In genomic region chr3:151178208-151178845, GRCh38 we compare ENCODE assay signal across 1 cellular context.
TF ChIP-seq lines count a peak whose summit lies in the region.

No MANE protein-coding gene starts in this region.

TF ChIP-seq in HepG2, 621 proteins besides CTCF, POLR2A, EP300 and RAD21 (continued from another document and continues in another):
- TF ChIP-seq, protein P1, sequence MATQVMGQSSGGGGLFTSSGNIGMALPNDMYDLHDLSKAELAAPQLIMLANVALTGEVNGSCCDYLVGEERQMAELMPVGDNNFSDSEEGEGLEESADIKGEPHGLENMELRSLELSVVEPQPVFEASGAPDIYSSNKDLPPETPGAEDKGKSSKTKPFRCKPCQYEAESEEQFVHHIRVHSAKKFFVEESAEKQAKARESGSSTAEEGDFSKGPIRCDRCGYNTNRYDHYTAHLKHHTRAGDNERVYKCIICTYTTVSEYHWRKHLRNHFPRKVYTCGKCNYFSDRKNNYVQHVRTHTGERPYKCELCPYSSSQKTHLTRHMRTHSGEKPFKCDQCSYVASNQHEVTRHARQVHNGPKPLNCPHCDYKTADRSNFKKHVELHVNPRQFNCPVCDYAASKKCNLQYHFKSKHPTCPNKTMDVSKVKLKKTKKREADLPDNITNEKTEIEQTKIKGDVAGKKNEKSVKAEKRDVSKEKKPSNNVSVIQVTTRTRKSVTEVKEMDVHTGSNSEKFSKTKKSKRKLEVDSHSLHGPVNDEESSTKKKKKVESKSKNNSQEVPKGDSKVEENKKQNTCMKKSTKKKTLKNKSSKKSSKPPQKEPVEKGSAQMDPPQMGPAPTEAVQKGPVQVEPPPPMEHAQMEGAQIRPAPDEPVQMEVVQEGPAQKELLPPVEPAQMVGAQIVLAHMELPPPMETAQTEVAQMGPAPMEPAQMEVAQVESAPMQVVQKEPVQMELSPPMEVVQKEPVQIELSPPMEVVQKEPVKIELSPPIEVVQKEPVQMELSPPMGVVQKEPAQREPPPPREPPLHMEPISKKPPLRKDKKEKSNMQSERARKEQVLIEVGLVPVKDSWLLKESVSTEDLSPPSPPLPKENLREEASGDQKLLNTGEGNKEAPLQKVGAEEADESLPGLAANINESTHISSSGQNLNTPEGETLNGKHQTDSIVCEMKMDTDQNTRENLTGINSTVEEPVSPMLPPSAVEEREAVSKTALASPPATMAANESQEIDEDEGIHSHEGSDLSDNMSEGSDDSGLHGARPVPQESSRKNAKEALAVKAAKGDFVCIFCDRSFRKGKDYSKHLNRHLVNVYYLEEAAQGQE (IDR thresholded peaks at IDR 0.05; ENCODE audit: borderline replicate concordance in 1 of 2, low read depth in 1 of 2, low read length in 2 of 2), result no peak; a peak in 1 of 4 replicates
- TF ChIP-seq, protein P2, sequence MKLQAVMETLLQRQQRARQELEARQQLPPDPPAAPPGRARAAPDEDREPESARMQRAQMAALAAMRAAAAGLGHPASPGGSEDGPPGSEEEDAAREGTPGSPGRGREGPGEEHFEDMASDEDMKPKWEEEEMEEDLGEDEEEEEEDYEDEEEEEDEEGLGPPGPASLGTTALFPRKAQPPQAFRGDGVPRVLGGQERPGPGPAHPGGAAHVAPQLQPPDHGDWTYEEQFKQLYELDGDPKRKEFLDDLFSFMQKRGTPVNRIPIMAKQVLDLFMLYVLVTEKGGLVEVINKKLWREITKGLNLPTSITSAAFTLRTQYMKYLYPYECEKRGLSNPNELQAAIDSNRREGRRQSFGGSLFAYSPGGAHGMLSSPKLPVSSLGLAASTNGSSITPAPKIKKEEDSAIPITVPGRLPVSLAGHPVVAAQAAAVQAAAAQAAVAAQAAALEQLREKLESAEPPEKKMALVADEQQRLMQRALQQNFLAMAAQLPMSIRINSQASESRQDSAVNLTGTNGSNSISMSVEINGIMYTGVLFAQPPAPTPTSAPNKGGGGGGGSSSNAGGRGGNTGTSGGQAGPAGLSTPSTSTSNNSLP (IDR thresholded peaks at IDR 0.05; ENCODE audit: low read depth, low read length), result peak; percentile 39
- TF ChIP-seq RAD51 (IDR thresholded peaks at IDR 0.05; ENCODE audit: borderline replicate concordance), result no peak
- TF ChIP-seq KMT2B (CRISPR knock-in tag; IDR thresholded peaks at IDR 0.05), result no peak
- TF ChIP-seq ZNF225 (CRISPR knock-in tag; IDR thresholded peaks at IDR 0.05), result no peak
- peak; percentile 64 for TF ChIP-seq ELF3 (CRISPR knock-in tag; IDR thresholded peaks at IDR 0.05)
- 0 out of 2 replicates have a peak, but pooled peaks have one; percentile 23 for TF ChIP-seq ZNF557 (CRISPR knock-in tag; IDR thresholded peaks at IDR 0.05)
- no peak for TF ChIP-seq SKIL (CRISPR knock-in tag; IDR thresholded peaks at IDR 0.05; ENCODE audit: borderline replicate concordance)
- TF ChIP-seq TBX2 (CRISPR knock-in tag; IDR thresholded peaks at IDR 0.05; ENCODE audit: borderline replicate concordance), result peak; percentile 58; the same call in 1 of the 2 replicates
- TF ChIP-seq SOX5 (CRISPR knock-in tag; IDR thresholded peaks at IDR 0.05; ENCODE audit: borderline replicate concordance), result peak; percentile 98
- TF ChIP-seq SOX13 (IDR thresholded peaks at IDR 0.05), result peak; percentile 97
- peak in 1 of 2 experiments; percentile 99; a peak in 2 of 4 replicates for TF ChIP-seq SOX13 (CRISPR knock-in tag; conservative IDR thresholded peaks at IDR 0.05 in 1 of 2, IDR thresholded peaks at IDR 0.05 in 1 of 2)
- 0 out of 2 replicates have a peak, but pooled peaks have one; percentile 29 for TF ChIP-seq ZNF205 (CRISPR knock-in tag; IDR thresholded peaks at IDR 0.05)
- peak; percentile 22; the same call in 1 of the 2 replicates for TF ChIP-seq SMAD3 (CRISPR knock-in tag; IDR thresholded peaks at IDR 0.05)
- peak; percentile 74; the same call in 1 of the 2 replicates for TF ChIP-seq RXRB (CRISPR knock-in tag; IDR thresholded peaks at IDR 0.05; ENCODE audit: borderline replicate concordance)
- peak; percentile 8; the same call in 1 of the 2 replicates for TF ChIP-seq SMC3 (IDR thresholded peaks at IDR 0.05; ENCODE audit: low read length)
- no peak for TF ChIP-seq ZNF335 (CRISPR knock-in tag; IDR thresholded peaks at IDR 0.05)
- TF ChIP-seq ZFAT (CRISPR knock-in tag; conservative IDR thresholded peaks at IDR 0.05), result no peak
- TF ChIP-seq, protein P3, sequence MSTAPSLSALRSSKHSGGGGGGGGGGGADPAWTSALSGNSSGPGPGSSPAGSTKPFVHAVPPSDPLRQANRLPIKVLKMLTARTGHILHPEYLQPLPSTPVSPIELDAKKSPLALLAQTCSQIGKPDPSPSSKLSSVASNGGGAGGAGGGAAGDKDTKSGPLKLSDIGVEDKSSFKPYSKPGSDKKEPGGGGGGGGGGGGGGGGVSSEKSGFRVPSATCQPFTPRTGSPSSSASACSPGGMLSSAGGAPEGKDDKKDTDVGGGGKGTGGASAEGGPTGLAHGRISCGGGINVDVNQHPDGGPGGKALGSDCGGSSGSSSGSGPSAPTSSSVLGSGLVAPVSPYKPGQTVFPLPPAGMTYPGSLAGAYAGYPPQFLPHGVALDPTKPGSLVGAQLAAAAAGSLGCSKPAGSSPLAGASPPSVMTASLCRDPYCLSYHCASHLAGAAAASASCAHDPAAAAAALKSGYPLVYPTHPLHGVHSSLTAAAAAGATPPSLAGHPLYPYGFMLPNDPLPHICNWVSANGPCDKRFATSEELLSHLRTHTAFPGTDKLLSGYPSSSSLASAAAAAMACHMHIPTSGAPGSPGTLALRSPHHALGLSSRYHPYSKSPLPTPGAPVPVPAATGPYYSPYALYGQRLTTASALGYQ (CRISPR knock-in tag; IDR thresholded peaks at IDR 0.05), result peak; percentile 65; the same call in 1 of the 2 replicates
- TF ChIP-seq, protein P4, sequence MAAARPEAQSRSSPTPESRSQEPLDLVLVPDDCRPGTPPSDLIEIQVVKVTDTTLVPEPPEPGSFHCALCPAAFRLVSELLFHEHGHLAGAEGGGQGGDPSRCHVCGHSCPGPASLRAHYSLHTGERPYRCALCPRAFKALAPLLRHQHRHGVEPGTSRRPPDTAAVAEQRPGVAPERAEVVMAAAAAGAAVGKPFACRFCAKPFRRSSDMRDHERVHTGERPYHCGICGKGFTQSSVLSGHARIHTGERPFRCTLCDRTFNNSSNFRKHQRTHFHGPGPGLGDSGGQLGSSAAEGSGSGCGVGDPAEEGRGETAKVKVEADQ (CRISPR knock-in tag; IDR thresholded peaks at IDR 0.05; ENCODE audit: borderline replicate concordance), result no peak
- TF ChIP-seq HMG20B (CRISPR knock-in tag; conservative IDR thresholded peaks at IDR 0.05), result no peak
- TF ChIP-seq KLF6 (CRISPR knock-in tag; IDR thresholded peaks at IDR 0.05), result peak; percentile 46; the same call in 1 of the 2 replicates
- no peak for TF ChIP-seq YEATS2 (CRISPR knock-in tag; IDR thresholded peaks at IDR 0.05; ENCODE audit: borderline replicate concordance)
- 0 out of 2 replicates have a peak, but pooled peaks have one; percentile 59 for TF ChIP-seq MED1 (CRISPR knock-in tag; IDR thresholded peaks at IDR 0.05)
- TF ChIP-seq PBX2 (CRISPR knock-in tag; IDR thresholded peaks at IDR 0.05), result no peak
- peak; percentile 63; the same call in 1 of the 2 replicates for TF ChIP-seq FOXO1 (CRISPR knock-in tag; IDR thresholded peaks at IDR 0.05)
- 0 out of 2 replicates have a peak, but pooled peaks have one; percentile 48 for TF ChIP-seq ZSCAN9 (CRISPR knock-in tag; IDR thresholded peaks at IDR 0.05; ENCODE audit: borderline replicate concordance)
- TF ChIP-seq HES4 (CRISPR knock-in tag; IDR thresholded peaks at IDR 0.05; ENCODE audit: borderline replicate concordance), result no peak
- no peak for TF ChIP-seq NFIB (CRISPR knock-in tag; IDR thresholded peaks at IDR 0.05; ENCODE audit: borderline replicate concordance)
- TF ChIP-seq SIN3A (IDR thresholded peaks at IDR 0.05; ENCODE audit: borderline replicate concordance, low read depth, low read length), result no peak
- peak; percentile 74 for TF ChIP-seq BCL6 (CRISPR knock-in tag; IDR thresholded peaks at IDR 0.05)
- no peak for TF ChIP-seq CHD4 (IDR thresholded peaks at IDR 0.05; ENCODE audit: borderline replicate concordance, low read length)
- TF ChIP-seq SOX6 (IDR thresholded peaks at IDR 0.05), result no peak
- TF ChIP-seq SOX6 (CRISPR knock-in tag; IDR thresholded peaks at IDR 0.05), result peak; percentile 99
- no peak for TF ChIP-seq ZNF773 (CRISPR knock-in tag; IDR thresholded peaks at IDR 0.05; ENCODE audit: borderline replicate concordance)
- no peak for TF ChIP-seq ZNF768 (CRISPR knock-in tag; IDR thresholded peaks at IDR 0.05)
- TF ChIP-seq ATF1 (CRISPR knock-in tag; IDR thresholded peaks at IDR 0.05), result peak; percentile 32; the same call in 1 of the 2 replicates
- peak; percentile 66 for TF ChIP-seq HDAC2 (CRISPR knock-in tag; IDR thresholded peaks at IDR 0.05)
- no peak for TF ChIP-seq RORA (CRISPR knock-in tag; IDR thresholded peaks at IDR 0.05)
- no peak for TF ChIP-seq MED13 (CRISPR knock-in tag; IDR thresholded peaks at IDR 0.05)
- TF ChIP-seq, protein P5, sequence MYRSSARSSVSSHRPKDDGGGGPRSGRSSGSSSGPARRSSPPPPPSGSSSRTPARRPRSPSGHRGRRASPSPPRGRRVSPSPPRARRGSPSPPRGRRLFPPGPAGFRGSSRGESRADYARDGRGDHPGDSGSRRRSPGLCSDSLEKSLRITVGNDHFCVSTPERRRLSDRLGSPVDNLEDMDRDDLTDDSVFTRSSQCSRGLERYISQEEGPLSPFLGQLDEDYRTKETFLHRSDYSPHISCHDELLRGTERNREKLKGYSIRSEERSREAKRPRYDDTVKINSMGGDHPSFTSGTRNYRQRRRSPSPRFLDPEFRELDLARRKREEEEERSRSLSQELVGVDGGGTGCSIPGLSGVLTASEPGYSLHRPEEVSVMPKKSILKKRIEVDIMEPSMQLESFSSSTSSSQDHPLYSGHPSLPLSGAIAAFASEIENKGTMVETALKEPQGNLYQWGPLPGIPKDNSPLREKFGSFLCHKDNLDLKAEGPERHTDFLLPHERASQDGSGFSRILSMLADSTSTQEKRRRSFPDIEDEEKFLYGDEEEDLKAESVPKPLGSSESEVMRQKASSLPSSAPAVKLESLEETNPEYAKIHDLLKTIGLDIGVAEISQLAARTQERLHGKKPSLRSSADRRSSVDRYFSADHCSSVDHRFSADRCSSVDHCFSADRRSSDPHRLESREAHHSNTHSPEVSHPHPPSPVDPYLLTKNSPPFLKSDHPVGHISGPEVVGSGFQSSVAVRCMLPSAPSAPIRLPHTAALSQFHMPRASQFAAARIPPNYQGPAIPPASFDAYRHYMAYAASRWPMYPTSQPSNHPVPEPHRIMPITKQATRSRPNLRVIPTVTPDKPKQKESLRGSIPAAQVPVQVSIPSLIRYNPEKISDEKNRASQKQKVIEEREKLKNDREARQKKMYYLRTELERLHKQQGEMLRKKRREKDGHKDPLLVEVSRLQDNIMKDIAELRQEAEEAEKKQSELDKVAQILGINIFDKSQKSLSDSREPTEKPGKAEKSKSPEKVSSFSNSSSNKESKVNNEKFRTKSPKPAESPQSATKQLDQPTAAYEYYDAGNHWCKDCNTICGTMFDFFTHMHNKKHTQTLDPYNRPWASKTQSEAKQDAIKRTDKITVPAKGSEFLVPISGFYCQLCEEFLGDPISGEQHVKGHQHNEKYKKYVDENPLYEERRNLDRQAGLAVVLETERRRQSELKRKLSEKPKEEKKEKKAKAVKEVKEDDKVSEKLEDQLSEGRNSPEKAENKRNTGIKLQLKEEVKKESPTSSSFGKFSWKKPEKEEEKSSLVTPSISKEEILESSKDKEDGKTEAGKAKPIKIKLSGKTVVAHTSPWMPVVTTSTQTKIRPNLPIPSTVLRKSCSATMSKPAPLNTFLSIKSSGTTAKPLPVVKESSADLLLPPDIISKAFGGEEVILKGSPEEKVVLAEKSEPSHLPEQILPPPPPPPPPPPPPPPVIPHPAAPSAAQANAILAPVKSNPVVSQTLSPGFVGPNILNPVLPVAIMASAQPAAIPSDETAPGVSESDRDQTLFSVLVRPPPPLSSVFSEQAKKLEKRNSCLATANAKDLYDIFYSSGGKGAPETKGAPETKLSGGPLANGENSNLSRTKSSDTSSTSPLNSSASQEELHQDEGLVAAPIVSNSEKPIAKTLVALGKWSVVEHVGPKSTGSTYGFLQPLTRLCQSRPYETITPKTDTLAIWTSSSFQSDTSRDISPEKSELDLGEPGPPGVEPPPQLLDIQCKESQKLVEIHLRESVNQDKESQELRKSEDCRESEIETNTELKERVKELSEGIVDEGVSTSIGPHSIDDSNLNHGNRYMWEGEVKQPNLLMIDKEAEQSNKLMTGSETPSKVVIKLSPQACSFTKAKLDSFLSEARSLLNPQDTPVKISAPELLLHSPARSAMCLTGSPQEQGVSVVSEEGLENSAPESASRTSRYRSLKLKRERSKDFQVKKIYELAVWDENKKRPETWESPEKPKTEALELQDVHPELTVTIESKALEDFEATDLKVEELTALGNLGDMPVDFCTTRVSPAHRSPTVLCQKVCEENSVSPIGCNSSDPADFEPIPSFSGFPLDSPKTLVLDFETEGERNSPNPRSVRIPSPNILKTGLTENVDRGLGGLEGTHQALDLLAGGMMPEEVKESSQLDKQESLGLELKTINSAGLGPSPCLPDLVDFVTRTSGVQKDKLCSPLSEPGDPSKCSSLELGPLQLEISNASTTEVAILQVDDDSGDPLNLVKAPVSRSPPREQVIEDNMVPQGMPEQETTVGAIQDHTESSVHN (CRISPR knock-in tag; IDR thresholded peaks at IDR 0.05), result no peak
- no peak for TF ChIP-seq ZNF546 (CRISPR knock-in tag; conservative IDR thresholded peaks at IDR 0.05)
- TF ChIP-seq ARNT2 (CRISPR knock-in tag; IDR thresholded peaks at IDR 0.05; ENCODE audit: low read depth), result no peak
- TF ChIP-seq POGZ (CRISPR knock-in tag; IDR thresholded peaks at IDR 0.05), result peak; percentile 58
- peak; percentile 93; the same call in 1 of the 2 replicates for TF ChIP-seq MIER3 (CRISPR knock-in tag; IDR thresholded peaks at IDR 0.05; ENCODE audit: borderline replicate concordance)
